ENCODE assay signal across 8 cellular contexts in genomic region chr2:210002158-210003157, GRCh38. TPM values are rescaled to one million over a fixed set of nuclear protein-coding genes. Genes with fewer than 3 reads are reported as not detected.
DNase-seq lines count a peak whose midpoint lies in the region; ATAC-seq and TF ChIP-seq lines count a peak whose summit lies in the region.

Gene RPE (plus strand): TSS chr2:210002638. CDS start chr2:210002662, 24 bp downstream.

- intact Hi-C loops in T-helper 1 cell treated with Interleukin-12 subunit alpha and Interleukin-12 subunit beta and Interleukin-4 antibody, amounts not matched to agents 30 ng/mL and 1 ng/mL, for 36 hours (cut with micrococcal nuclease): loop anchor here (1.0 to 10.0 kb wide), 7 partner anchors 9 to 1978 kb away; partner anchors contain the start of genes IDH1, LANCL1, PIKFYVE and PLEKHM3
- intact Hi-C loops in heart right ventricle (cut with DNase I): loop anchor here in 6 of 10 donors (1.0 to 10.0 kb wide), 4 partner anchors 168 to 172 kb away; partner anchors contain the start of gene KANSL1L (in 6 of the 6)
- intact Hi-C loops in posterior cingulate gyrus (cut with DNase I): no loop called here

- peak; percentile 96 for DNase-seq in GM13976 (ENCODE audit: low spot score)
- DNase-seq in NCI-H146 treated with DMSO at 0.1 percent for 48 hours (lab: John Stamatoyannopoulos, UW; ENCODE audit: unreplicated experiment): peak; percentile 79
- DNase-seq in amniotic epithelial cell (ENCODE audit: low read depth): peak; percentile 87
- peak; percentile 96 to 98 for DNase-seq in heart right ventricle
- peak; percentile 88 to 99 (median 94) for DNase-seq in posterior cingulate gyrus
- peak; percentile 96 to 97 for DNase-seq in upper lobe of left lung

- H3K9me3 ChIP-seq in heart right ventricle: no peaks in the 10 kb centered on the region
- H3K9me3 ChIP-seq in upper lobe of left lung: no peaks in the 10 kb centered on the region

- 0 to 1% methylated on average over 58 of the region's 58 CpGs for WGBS in heart right ventricle, 2 donors
- 0% methylated on average over 34 to 50 of the region's 58 CpGs for WGBS in upper lobe of left lung, 2 donors

- H3K36me3 ChIP-seq in heart right ventricle (peaks cover 0 to 20% (median 0%) of the 10 kb centered on the region in 9 donors), upper lobe of left lung (no peaks in the 10 kb centered on the region)

- ATAC-seq in HG02870 (IDR thresholded peaks at IDR 0.05; ENCODE audit: unreplicated experiment) (peak; percentile 99), heart right ventricle (peak; percentile 100), upper lobe of left lung (ENCODE audit: low FRiP score in 2 of 2) (peak; percentile 100)

- TF ChIP-seq POLR2A in upper lobe of left lung (IDR thresholded peaks at IDR 0.05): peak in 2 of 4 donors; percentile 60 to 74

- H3K4me3 ChIP-seq in heart right ventricle (peak within 1 kb of the TSS; percentile 74 to 99 (median 88)), upper lobe of left lung (peak within 1 kb of the TSS; percentile 56 to 99 (median 94))

- TF ChIP-seq EP300 in upper lobe of left lung (IDR thresholded peaks at IDR 0.05): peak in 1 of 4 donors; percentile 4

- H3K27ac ChIP-seq in heart right ventricle (peak within 1 kb of the TSS; percentile 55 to 88 (median 84)), upper lobe of left lung (peak within 1 kb of the TSS; percentile 81 to 86 (median 84))

- H3K4me1 ChIP-seq in heart right ventricle: peaks cover 4 to 52% (median 45%) of the 10 kb centered on the region in 9 donors
- H3K4me1 ChIP-seq in upper lobe of left lung: peaks cover 28 to 46% (median 36%) of the 10 kb centered on the region in 4 donors

- TF ChIP-seq CTCF in GM13976 (IDR thresholded peaks at IDR 0.05; ENCODE audit: borderline replicate concordance, control extremely low read depth, extremely low read depth, insufficient read depth, missing control alignments): no peak
- no peak for TF ChIP-seq CTCF in heart right ventricle (IDR thresholded peaks at IDR 0.05)
- no peak for TF ChIP-seq CTCF in upper lobe of left lung (IDR thresholded peaks at IDR 0.05)

- in situ Hi-C loops in GM13976 (cut with MboI; ENCODE audit: low sequenced_read_pairs, unreplicated experiment): no loop called here

- H3K27me3 ChIP-seq in heart right ventricle (no peaks in the 10 kb centered on the region), upper lobe of left lung (no peaks in the 10 kb centered on the region)

RNA-seq across cellular contexts. Expression of gene RPE, which starts in this region (rescaled TPM):
- total RNA-seq in T-helper 1 cell treated with Interleukin-12 subunit alpha and Interleukin-12 subunit beta and Interleukin-4 antibody, amounts not matched to agents 30 ng/mL and 1 ng/mL, for 36 hours: 46.5 and 48.6 TPM in 2 replicates
- total RNA-seq in heart right ventricle: 10 to 100 TPM; 12.4 to 25.6 (median 15.1) TPM
- polyA plus RNA-seq in heart right ventricle: 10 to 100 TPM in 1 of 2 donors, 1 to 10 TPM in 1; 8.0 to 12.9 TPM
- 10 to 100 TPM; 15.7 to 46.0 (median 34.2) TPM for total RNA-seq in upper lobe of left lung

Comparison
In these comparisons a context has a peak if more than half of its experiments do, and no peak if none do; other contexts are left out.
1. Peak in every context shown above with its lines: DNase-seq, ATAC-seq, H3K4me3 ChIP-seq and H3K27ac ChIP-seq.